Comparison of ENCODE assay signal across 8 cellular contexts in the genomic region with DNA sequence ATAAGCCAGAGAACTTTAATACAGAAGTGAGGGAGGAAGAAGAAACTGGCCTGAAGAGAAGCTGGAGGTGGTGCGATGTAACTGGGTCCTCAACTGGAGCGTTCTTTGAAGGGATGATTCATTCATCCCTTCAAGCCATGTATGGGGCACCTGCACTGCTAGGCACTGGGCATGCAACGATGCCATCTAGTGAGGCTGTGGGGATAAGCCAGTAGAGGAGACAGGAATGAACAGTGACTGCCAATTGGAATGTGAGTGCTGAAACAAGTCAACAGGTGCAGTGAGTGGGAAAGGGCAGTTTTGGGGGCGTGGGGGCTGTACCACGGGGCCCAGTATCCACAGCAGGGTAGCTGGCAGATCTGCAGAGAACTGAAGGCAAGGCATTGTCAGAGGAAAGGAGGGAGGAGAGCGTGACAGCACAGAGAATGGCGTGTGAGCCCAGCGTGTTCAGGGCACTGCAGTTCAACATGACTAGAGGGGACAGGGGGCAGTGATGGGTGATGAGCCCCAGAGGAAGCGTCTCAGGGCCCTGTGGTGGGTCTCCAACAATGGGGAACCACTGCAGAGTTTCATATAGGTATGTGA. TPM values are rescaled to one million over a fixed set of nuclear protein-coding genes. Genes with fewer than 3 reads are reported as not detected.
DNase-seq lines count a peak whose midpoint lies in the region; ATAC-seq and TF ChIP-seq lines count a peak whose summit lies in the region.

No MANE protein-coding gene starts in this region.

- H3K4me3 ChIP-seq in LNCaP clone FGC (ENCODE audit: low read depth, low read length) (no peak overlapping the region), WERI-Rb-1 (ENCODE audit: low read depth, low read length) (no peak overlapping the region)

- peak; percentile 99 for TF ChIP-seq CTCF in LNCaP clone FGC (IDR thresholded peaks at IDR 0.05; ENCODE audit: control insufficient read depth, extremely low read depth, insufficient read depth)
- peak; percentile 63 for TF ChIP-seq CTCF in WERI-Rb-1 (IDR thresholded peaks at IDR 0.05; ENCODE audit: low read depth, low read length)

- H3K27ac ChIP-seq in WERI-Rb-1: no peak overlapping the region

- peak; percentile 12 for DNase-seq in NCI-H146 (lab: John Stamatoyannopoulos, UW)
- no peak for DNase-seq in NCI-H146 treated with DMSO at 0.1 percent for 48 hours (lab: John Stamatoyannopoulos, UW; ENCODE audit: unreplicated experiment)
- DNase-seq in LNCaP clone FGC (ENCODE audit: low read depth): no peak
- DNase-seq in WERI-Rb-1: peak; percentile 45
- no peak for DNase-seq in left lobe of liver (ENCODE audit: low spot score)

- no peaks in the 10 kb centered on the region for H3K36me3 ChIP-seq in WERI-Rb-1

- H3K27me3 ChIP-seq in WERI-Rb-1 (ENCODE audit: insufficient read depth, low read depth, severe bottlenecking): no peaks in the 10 kb centered on the region

- H3K9me3 ChIP-seq in WERI-Rb-1 (ENCODE audit: severe bottlenecking): no peaks in the 10 kb centered on the region

- ATAC-seq in left lobe of liver (peak; percentile 49), HG03175 (IDR thresholded peaks at IDR 0.05; ENCODE audit: unreplicated experiment) (no peak), GM19467 (IDR thresholded peaks at IDR 0.05; ENCODE audit: unreplicated experiment) (no peak), HG03280 (IDR thresholded peaks at IDR 0.05; ENCODE audit: unreplicated experiment) (no peak)

RNA-seq across cellular contexts. Expression of gene KIF23, which starts 3.8 kb away (rescaled TPM):
- 0.86 TPM for total RNA-seq in left lobe of liver

RNA-seq across cellular contexts. Expression of gene RPLP1, which starts 42.2 kb away (rescaled TPM):
- total RNA-seq in left lobe of liver: 577 TPM

Comparison
In these comparisons a context has a peak if more than half of its experiments do, and no peak if none do; other contexts are left out.
1. DNase-seq: peak in NCI-H146 (single experiment) and WERI-Rb-1 (single experiment); none in NCI-H146 treated with DMSO at 0.1 percent for 48 hours (single experiment), LNCaP clone FGC (single experiment) and left lobe of liver (single experiment).